ENCODE assay signal across 12 cellular contexts in the genomic region with DNA sequence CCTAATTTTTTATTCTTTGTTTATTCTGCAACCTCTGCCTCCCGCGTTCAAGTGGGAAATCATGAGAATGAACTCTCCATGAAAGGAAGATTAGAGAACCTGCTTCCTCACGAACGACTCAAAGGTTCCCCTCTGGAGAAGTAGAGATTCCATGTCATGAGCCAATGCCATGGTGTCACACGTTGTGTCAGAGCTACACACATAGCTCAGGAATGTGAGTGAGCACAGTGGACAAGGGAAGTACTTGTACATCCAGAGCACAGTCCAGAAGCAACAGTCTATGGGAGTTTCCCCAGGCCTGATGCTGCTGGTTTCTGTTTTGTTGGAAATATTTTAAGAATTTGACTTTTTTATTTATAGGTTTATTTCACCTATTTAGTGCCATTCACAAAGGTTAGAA. TPM values are rescaled to one million over a fixed set of nuclear protein-coding genes. Genes with fewer than 3 reads are reported as not detected.
DNase-seq lines count a peak whose midpoint lies in the region; ATAC-seq lines count a peak whose summit lies in the region.
"Had no signal": no experiment of that assay in that cellular context is flagged by ENCODE, and none has a peak within 500 bp of the region (broad histone marks: within the 10 kb centered on the region; RNA-seq: fewer than 3 reads in every experiment).

No MANE protein-coding gene starts in this region.

- ATAC-seq in HG03196 (IDR thresholded peaks at IDR 0.05; ENCODE audit: unreplicated experiment) (no peak), GM21381 (IDR thresholded peaks at IDR 0.05; ENCODE audit: unreplicated experiment) (no peak)
- ATAC-seq in activated T-helper 17 cell treated with anti-CD3 and anti-CD28 coated beads, Interleukin-2, amount 50 U/mL, for 72 hours (replicated peaks): no peak
- ATAC-seq: K562 had no signal

- no peaks in the 10 kb centered on the region for H3K4me1 Mint-ChIP-seq in activated T-helper 17 cell treated with anti-CD3 and anti-CD28 coated beads, Interleukin-2, amount 50 U/mL, for 72 hours
- H3K4me1 Mint-ChIP-seq: memory B cell had no signal

- DNase-seq in EL (peak; percentile 90), RPMI7951 (ENCODE audit: low read depth) (peak; percentile 73), fibroblast of gingiva (ENCODE audit: low read depth) (peak; percentile 71), non-pigmented ciliary epithelial cell (ENCODE audit: low read depth) (peak; percentile 76), NCI-H446 treated with DMSO at 0.1 percent for 48 hours (lab: John Stamatoyannopoulos, UW) (no peak)
- DNase-seq: activated CD4-positive, alpha-beta memory T cell treated with anti-CD3 and anti-CD28 coated beads for 36 hours; right lobe of liver had no signal

- H3K36me3 Mint-ChIP-seq in activated T-helper 17 cell treated with anti-CD3 and anti-CD28 coated beads, Interleukin-2, amount 50 U/mL, for 72 hours (ENCODE audit: low read depth): no peaks in the 10 kb centered on the region
- H3K36me3 Mint-ChIP-seq: activated CD4-positive, alpha-beta memory T cell treated with anti-CD3 and anti-CD28 coated beads for 36 hours; memory B cell had no signal

- peaks cover 4% of the 10 kb centered on the region for H3K27me3 Mint-ChIP-seq in activated T-helper 17 cell treated with anti-CD3 and anti-CD28 coated beads, Interleukin-2, amount 50 U/mL, for 72 hours

- H3K9me3 Mint-ChIP-seq in activated T-helper 17 cell treated with anti-CD3 and anti-CD28 coated beads, Interleukin-2, amount 50 U/mL, for 72 hours: no peaks in the 10 kb centered on the region
- H3K9me3 Mint-ChIP-seq: activated CD4-positive, alpha-beta memory T cell treated with anti-CD3 and anti-CD28 coated beads for 36 hours; memory B cell had no signal

- no peak overlapping the region for H3K4me3 Mint-ChIP-seq in activated T-helper 17 cell treated with anti-CD3 and anti-CD28 coated beads, Interleukin-2, amount 50 U/mL, for 72 hours
- H3K4me3 Mint-ChIP-seq: activated CD4-positive, alpha-beta memory T cell treated with anti-CD3 and anti-CD28 coated beads for 36 hours; memory B cell had no signal

- H3K27ac Mint-ChIP-seq in activated T-helper 17 cell treated with anti-CD3 and anti-CD28 coated beads, Interleukin-2, amount 50 U/mL, for 72 hours: no peak overlapping the region
- H3K27ac Mint-ChIP-seq: activated CD4-positive, alpha-beta memory T cell treated with anti-CD3 and anti-CD28 coated beads for 36 hours; memory B cell had no signal

RNA-seq across cellular contexts. Expression of gene PPP2CA, which starts 26.8 kb away (rescaled TPM):
- total RNA-seq in RPMI7951 (2014; rRNA removed; shearing (Covaris generic)): 58.8 and 92.3 TPM in 2 replicates
- 100 to 1,000 TPM; 101 to 164 TPM for total RNA-seq in activated T-helper 17 cell treated with anti-CD3 and anti-CD28 coated beads, Interleukin-2, amount 50 U/mL, for 72 hours
